Comparison of ENCODE assay signal across 7 cellular contexts in the genomic region with DNA sequence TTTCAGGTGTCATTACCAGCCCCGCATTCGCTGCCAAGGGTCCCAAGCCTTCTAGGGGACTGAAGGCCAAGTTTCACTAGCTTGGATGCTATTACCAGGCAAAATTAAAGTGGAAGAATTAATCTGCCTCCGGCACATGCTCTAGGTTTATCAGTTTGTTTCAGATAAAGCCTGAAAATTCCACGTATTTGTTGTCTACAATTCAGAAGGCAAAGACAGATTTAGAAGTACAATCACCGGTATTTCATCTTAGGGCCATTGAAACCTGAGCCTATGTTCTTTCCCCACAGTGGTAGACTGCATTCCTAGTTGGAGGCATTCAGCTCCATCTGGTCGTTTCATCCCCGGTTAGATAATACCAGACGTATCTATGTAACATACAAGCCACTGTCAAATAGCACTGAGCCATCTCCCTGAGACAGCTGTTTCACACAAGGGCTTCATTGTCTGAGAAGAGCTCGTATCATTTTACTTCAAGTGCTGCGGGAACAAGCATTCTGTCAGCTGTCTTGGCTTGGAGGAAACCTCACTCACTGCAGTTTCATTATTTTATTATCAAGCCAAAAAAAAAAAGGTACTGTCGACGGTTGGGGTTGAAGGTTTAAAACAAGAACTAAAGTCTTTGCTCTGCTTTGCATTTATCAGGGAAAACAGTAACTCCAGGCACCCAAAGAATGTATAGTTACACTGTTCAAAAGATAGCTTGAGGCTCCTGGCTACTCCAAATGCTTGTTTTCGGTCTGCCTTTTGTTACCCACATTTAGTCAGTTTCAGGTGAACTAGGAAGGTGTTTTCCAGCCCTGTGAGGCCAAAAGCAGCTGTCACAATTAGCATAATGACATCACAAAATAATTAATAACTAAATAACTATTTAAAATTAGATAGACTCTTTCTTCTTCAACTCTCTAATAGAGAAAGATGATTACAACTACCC.
DNase-seq lines count a peak whose midpoint lies in the region; ATAC-seq and TF ChIP-seq lines count a peak whose summit lies in the region.

No MANE protein-coding gene starts in this region.

- intact Hi-C loops in posterior vena cava (cut with DNase I) = no loop called here

- DNase-seq in GM13977 (ENCODE audit: low spot score) (peak; percentile 45), NCI-H1694 treated with DMSO at 0.1 percent for 48 hours (lab: John Stamatoyannopoulos, UW) (peak; percentile 91), amniotic epithelial cell (ENCODE audit: low read depth) (peak; percentile 64), midbrain (lab: John Stamatoyannopoulos, UW) (peak; percentile 34), posterior vena cava (ENCODE audit: low spot score) (no peak)

- no peak for TF ChIP-seq CTCF in GM13977 (IDR thresholded peaks at IDR 0.05; ENCODE audit: extremely low read depth, insufficient read depth, missing control alignments)

- peak; percentile 44 for ATAC-seq in HG02610 (IDR thresholded peaks at IDR 0.05; ENCODE audit: unreplicated experiment)
- ATAC-seq in HG03045 (IDR thresholded peaks at IDR 0.05; ENCODE audit: unreplicated experiment) = no peak

- in situ Hi-C loops in GM13977 (cut with MboI; ENCODE audit: low pct_unique_long_range_greater_than_20kb, low sequenced_read_pairs, unreplicated experiment) = no loop called here
